ENCODE assay signal across 8 cellular contexts in genomic region chr1:202009326-202010031, GRCh38. TPM values are rescaled to one million over a fixed set of nuclear protein-coding genes. Genes with fewer than 3 reads are reported as not detected.
DNase-seq lines count a peak whose midpoint lies in the region; ATAC-seq and TF ChIP-seq lines count a peak whose summit lies in the region.

No MANE protein-coding gene starts in this region.

- intact Hi-C loops in activated CD4-positive, alpha-beta T cell treated with anti-CD3 and anti-CD28 coated beads for 36 hours (cut with DNase I, micrococcal nuclease), result loop anchor here (1.0 kb wide), 2 partner anchors 110 to 126 kb away; no protein-coding TSS in a partner anchor
- intact Hi-C loops in left lung (cut with DNase I), result loop anchor here in 1 of 2 donors (10.0 kb wide), 1 partner anchor 105 kb away; no protein-coding TSS in a partner anchor

- H3K27ac Mint-ChIP-seq in activated CD4-positive, alpha-beta T cell treated with anti-CD3 and anti-CD28 coated beads for 36 hours, result no peak overlapping the region

- peaks cover 0 to 59% of the 10 kb centered on the region in 2 donors for H3K36me3 ChIP-seq in left lung

- H3K4me1 ChIP-seq in left lung, result peaks cover 0 to 4% of the 10 kb centered on the region in 2 donors

- POLR2A ChIA-PET in activated CD4-positive, alpha-beta T cell treated with anti-CD3 and anti-CD28 coated beads for 36 hours (lab: Charles Lee), result no interaction called here

- H3K36me3 Mint-ChIP-seq in activated CD4-positive, alpha-beta T cell treated with anti-CD3 and anti-CD28 coated beads for 36 hours (ENCODE audit: low read depth), result peaks cover 9% of the 10 kb centered on the region

- ATAC-seq in HG02981 (IDR thresholded peaks at IDR 0.05; ENCODE audit: unreplicated experiment), result peak; percentile 30
- ATAC-seq in activated CD4-positive, alpha-beta T cell treated with anti-CD3 and anti-CD28 coated beads for 36 hours, result peak; percentile 78
- peak; percentile 65 for ATAC-seq in left lung
- ATAC-seq in HG03469 (IDR thresholded peaks at IDR 0.05; ENCODE audit: unreplicated experiment), result no peak

- peak; percentile 84 for DNase-seq in EL
- DNase-seq in NCI-H345 treated with DMSO at 0.1 percent for 48 hours (lab: John Stamatoyannopoulos, UW; ENCODE audit: unreplicated experiment), result peak; percentile 78
- DNase-seq in activated CD4-positive, alpha-beta T cell treated with anti-CD3 and anti-CD28 coated beads for 36 hours, result peak; percentile 76
- DNase-seq in dermis microvascular lymphatic vessel endothelial cell (ENCODE audit: low read depth in 2 of 2), result peak; percentile 42 to 63
- peak in 1 of 2 donors; percentile 69 for DNase-seq in left lung
- peak; percentile 40 to 41 for DNase-seq in stimulated activated CD4-positive, alpha-beta T cell treated with anti-CD3 and anti-CD28 coated beads, Interleukin-4, amount 100 ng/mL, for 4 hours

- CTCF ChIA-PET in activated CD4-positive, alpha-beta T cell treated with anti-CD3 and anti-CD28 coated beads for 36 hours (lab: Charles Lee), result interaction anchor here (0.7 to 3.5 kb wide), 7 partner anchors 9 to 682 kb away, joined by 3 to 24 read pairs (median 7); no protein-coding TSS in a partner anchor

- no peaks in the 10 kb centered on the region for H3K4me1 Mint-ChIP-seq in activated CD4-positive, alpha-beta T cell treated with anti-CD3 and anti-CD28 coated beads for 36 hours

- no peaks in the 10 kb centered on the region for H3K27me3 Mint-ChIP-seq in activated CD4-positive, alpha-beta T cell treated with anti-CD3 and anti-CD28 coated beads for 36 hours

- no peaks in the 10 kb centered on the region for H3K9me3 ChIP-seq in left lung

- no peaks in the 10 kb centered on the region for H3K9me3 Mint-ChIP-seq in activated CD4-positive, alpha-beta T cell treated with anti-CD3 and anti-CD28 coated beads for 36 hours (ENCODE audit: low read depth)

- no peak overlapping the region for H3K4me3 ChIP-seq in left lung

- peak overlapping the region; percentile 54 to 69 for H3K27ac ChIP-seq in left lung

- H3K27me3 ChIP-seq in left lung, result no peaks in the 10 kb centered on the region

- peak; percentile 79 to 86 for TF ChIP-seq CTCF in left lung (IDR thresholded peaks at IDR 0.05)

- no peak overlapping the region for H3K4me3 Mint-ChIP-seq in activated CD4-positive, alpha-beta T cell treated with anti-CD3 and anti-CD28 coated beads for 36 hours

RNA-seq across cellular contexts. Expression of gene ELF3, which starts 0.9 kb away (rescaled TPM):
- total RNA-seq in activated CD4-positive, alpha-beta T cell treated with anti-CD3 and anti-CD28 coated beads for 36 hours, result under 1 TPM; 0.30 to 0.49 TPM
- total RNA-seq in dermis microvascular lymphatic vessel endothelial cell (under 0.01 and 0.13 TPM in 2 replicates), left lung (100 to 1,000 TPM in 1 of 2 donors, 10 to 100 TPM in 1; 77.6 to 146 TPM)

RNA-seq across cellular contexts. Expression of gene RNPEP, which starts 27.0 kb away (rescaled TPM):
- 10 to 100 TPM; 44.9 to 49.2 TPM for total RNA-seq in activated CD4-positive, alpha-beta T cell treated with anti-CD3 and anti-CD28 coated beads for 36 hours
- total RNA-seq in dermis microvascular lymphatic vessel endothelial cell (37.7 and 41.8 TPM in 2 replicates), left lung (10 to 100 TPM; 77.9 to 81.2 TPM)

RNA-seq across cellular contexts. Expression of gene TIMM17A, which starts 54.2 kb away (rescaled TPM):
- 10 to 100 TPM; 51.9 to 70.6 TPM for total RNA-seq in activated CD4-positive, alpha-beta T cell treated with anti-CD3 and anti-CD28 coated beads for 36 hours
- 43.5 and 57.9 TPM in 2 replicates for total RNA-seq in dermis microvascular lymphatic vessel endothelial cell
- 10 to 100 TPM; 42.6 to 56.7 TPM for total RNA-seq in left lung

Comparison
In these comparisons a context has a peak if more than half of its experiments do, and no peak if none do; other contexts are left out.
1. RNA of gene ELF3, which starts 0.9 kb away (total RNA-seq): 77.6 to 146 TPM in left lung; 0.30 to 0.49 TPM in activated CD4-positive, alpha-beta T cell treated with anti-CD3 and anti-CD28 coated beads for 36 hours and under 0.01 to 0.13 TPM in dermis microvascular lymphatic vessel endothelial cell; every median in the first group is over 10 times any median in the second.